ENCODE assay signal across 25 cellular contexts in the genomic region with DNA sequence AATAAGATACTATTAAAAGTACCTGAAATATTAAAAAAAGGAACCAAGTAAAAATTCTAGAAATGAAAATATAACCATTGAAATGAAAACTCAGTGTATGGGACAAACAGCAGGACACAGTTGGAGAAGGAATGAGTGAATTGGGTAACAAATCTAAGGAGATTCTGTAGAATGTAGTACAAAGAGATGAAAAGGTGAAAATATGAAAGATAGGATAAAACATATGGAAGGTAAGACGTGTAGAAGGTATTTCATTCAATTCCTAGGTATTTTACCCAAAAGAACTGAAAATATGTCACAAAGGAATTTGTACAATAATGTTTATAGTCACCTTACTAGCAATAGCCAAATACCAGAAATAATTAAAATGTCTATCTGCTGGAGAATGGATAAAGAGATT.
"Had no signal": no experiment of that assay in that cellular context is flagged by ENCODE, and none has a peak within 500 bp of the region (broad histone marks: within the 10 kb centered on the region; RNA-seq: fewer than 3 reads in every experiment).

No MANE protein-coding gene starts in this region.

- ATAC-seq: stimulated activated effector memory CD8-positive, alpha-beta T cell treated with anti-CD3 and anti-CD28 coated beads, Interleukin-12 subunit alpha, Interleukin-12 subunit beta, amount 100 ng/mL, for 72 hours; stimulated activated memory B cell treated with anti-CD40 and anti-IgM and Interleukin-4, amounts not matched to agents 10 μg/mL and 1 μg/mL and 100 μg/mL, for 72 hours; stimulated activated naive B cell treated with anti-CD40 and anti-IgM and Interleukin-4, amounts not matched to agents 10 μg/mL and 1 μg/mL and 100 μg/mL, for 72 hours; stimulated activated naive CD8-positive, alpha-beta T cell treated with anti-CD3 and anti-CD28 coated beads, Interleukin-15, amount 100 ng/mL, for 72 hours; stimulated activated naive CD8-positive, alpha-beta T cell treated with anti-CD3 and anti-CD28 coated beads, Interleukin-15, Interleukin-2, amounts not matched to agents 100 U/mL and 50 U/mL, for 24 hours; upper lobe of right lung had no signal

- H3K36me3 ChIP-seq: stomach, suprapubic skin, thoracic aorta, thyroid gland, tibial artery, tibial nerve, transverse colon, upper lobe of left lung, upper lobe of right lung, uterus, vagina had no signal

- H3K27ac ChIP-seq: stomach, suprapubic skin, thoracic aorta, thyroid gland, tibial artery, tibial nerve, transverse colon, upper lobe of left lung, upper lobe of right lung, uterus, vagina had no signal

- FAIRE-seq: urothelium cell line had no signal

- H3K4me1 ChIP-seq: upper lobe of right lung, uterus had no signal

- H3K9me3 ChIP-seq: stomach, suprapubic skin, thoracic aorta, thyroid gland, tibial artery, tibial nerve, transverse colon, upper lobe of left lung, upper lobe of right lung, uterus, vagina had no signal

- DNase-seq: stimulated activated CD4-positive, alpha-beta T cell treated with anti-CD3 and anti-CD28 coated beads, Interleukin-2, amount 100 ng/mL, for 48 hours; stimulated activated CD4-positive, alpha-beta T cell treated with anti-CD3 and anti-CD28 coated beads, Interleukin-4, amount 100 ng/mL, for 1 hour; stimulated activated CD4-positive, alpha-beta T cell treated with anti-CD3 and anti-CD28 coated beads, Interleukin-4, amount 100 ng/mL, for 24 hours; stimulated activated CD4-positive, alpha-beta T cell treated with anti-CD3 and anti-CD28 coated beads, Interleukin-4, amount 100 ng/mL, for 4 hours; stimulated activated CD8-positive, alpha-beta memory T cell treated with anti-CD3 and anti-CD28 coated beads, Interleukin-4, amount 100 ng/mL, for 48 hours; stimulated activated naive B cell treated with anti-CD40 and anti-IgM and Interleukin-4, amounts not matched to agents 10 μg/mL and 1 μg/mL and 100 μg/mL, for 72 hours; stimulated activated naive CD4-positive, alpha-beta T cell; stimulated activated naive CD4-positive, alpha-beta T cell treated with Interleukin-2 at 50 U/mL for 16 hours; stimulated activated naive CD8-positive, alpha-beta T cell treated with anti-CD3 and anti-CD28 coated beads, Interleukin-15, amount 100 ng/mL, for 72 hours; stimulated activated naive CD8-positive, alpha-beta T cell treated with anti-CD3 and anti-CD28 coated beads, Interleukin-15, Interleukin-2, amounts not matched to agents 100 U/mL and 50 U/mL, for 24 hours; stomach; substantia nigra; thyroid gland; tibial artery; transverse colon; upper lobe of left lung; upper lobe of right lung; uterus had no signal

- H3K27me3 ChIP-seq: stomach, suprapubic skin, thyroid gland, tibial artery, tibial nerve, transverse colon, upper lobe of left lung, upper lobe of right lung, uterus, vagina had no signal

- H3K4me3 ChIP-seq: stomach, suprapubic skin, thoracic aorta, thyroid gland, tibial artery, tibial nerve, transverse colon, upper lobe of left lung, upper lobe of right lung, uterus, vagina had no signal
